In the genomic region with DNA sequence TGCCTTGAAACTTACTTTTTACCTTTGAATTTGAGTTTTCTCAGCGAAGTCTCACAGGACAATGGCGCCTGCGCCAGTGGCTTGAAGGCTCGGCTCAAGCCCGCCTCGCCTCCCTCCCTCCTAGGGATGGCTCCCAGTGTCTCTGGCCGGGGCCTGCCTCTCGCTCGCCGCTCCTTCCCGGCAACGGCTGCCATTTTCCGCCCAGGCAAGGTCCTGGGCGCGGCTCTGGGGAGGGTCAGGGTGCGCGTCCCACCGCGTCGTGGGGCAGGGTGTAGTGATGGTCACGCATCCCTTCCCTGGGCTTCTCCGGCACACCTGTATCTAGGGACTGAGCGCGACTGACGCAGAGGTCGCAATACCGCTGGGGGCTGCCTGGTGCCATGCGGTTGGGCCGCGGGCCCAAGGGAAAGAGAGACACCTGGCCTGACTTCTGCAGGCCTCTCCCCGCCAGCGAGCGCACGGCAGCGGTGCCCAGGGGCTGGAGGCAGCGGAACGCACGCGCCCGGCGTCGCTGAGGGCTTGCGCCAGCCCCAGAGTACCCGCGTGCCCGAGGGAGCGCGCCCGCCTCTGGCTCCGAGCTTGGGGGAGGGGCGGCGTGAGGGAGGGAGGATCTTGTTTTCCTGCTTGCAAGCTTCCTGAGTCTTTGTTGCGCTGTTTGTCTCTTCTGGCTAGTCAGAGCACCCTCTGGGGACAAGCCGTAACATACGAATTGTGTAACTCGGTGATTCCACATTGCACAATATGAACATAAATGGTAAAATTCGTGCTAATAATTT, we compare ENCODE assay signal across 1 cellular context.
TF ChIP-seq lines count a peak whose summit lies in the region.

No MANE protein-coding gene starts in this region.

TF ChIP-seq in HepG2, 621 proteins besides CTCF, POLR2A, EP300 and RAD21 (continued from another document and continues in another):
- TF ChIP-seq, protein P1, sequence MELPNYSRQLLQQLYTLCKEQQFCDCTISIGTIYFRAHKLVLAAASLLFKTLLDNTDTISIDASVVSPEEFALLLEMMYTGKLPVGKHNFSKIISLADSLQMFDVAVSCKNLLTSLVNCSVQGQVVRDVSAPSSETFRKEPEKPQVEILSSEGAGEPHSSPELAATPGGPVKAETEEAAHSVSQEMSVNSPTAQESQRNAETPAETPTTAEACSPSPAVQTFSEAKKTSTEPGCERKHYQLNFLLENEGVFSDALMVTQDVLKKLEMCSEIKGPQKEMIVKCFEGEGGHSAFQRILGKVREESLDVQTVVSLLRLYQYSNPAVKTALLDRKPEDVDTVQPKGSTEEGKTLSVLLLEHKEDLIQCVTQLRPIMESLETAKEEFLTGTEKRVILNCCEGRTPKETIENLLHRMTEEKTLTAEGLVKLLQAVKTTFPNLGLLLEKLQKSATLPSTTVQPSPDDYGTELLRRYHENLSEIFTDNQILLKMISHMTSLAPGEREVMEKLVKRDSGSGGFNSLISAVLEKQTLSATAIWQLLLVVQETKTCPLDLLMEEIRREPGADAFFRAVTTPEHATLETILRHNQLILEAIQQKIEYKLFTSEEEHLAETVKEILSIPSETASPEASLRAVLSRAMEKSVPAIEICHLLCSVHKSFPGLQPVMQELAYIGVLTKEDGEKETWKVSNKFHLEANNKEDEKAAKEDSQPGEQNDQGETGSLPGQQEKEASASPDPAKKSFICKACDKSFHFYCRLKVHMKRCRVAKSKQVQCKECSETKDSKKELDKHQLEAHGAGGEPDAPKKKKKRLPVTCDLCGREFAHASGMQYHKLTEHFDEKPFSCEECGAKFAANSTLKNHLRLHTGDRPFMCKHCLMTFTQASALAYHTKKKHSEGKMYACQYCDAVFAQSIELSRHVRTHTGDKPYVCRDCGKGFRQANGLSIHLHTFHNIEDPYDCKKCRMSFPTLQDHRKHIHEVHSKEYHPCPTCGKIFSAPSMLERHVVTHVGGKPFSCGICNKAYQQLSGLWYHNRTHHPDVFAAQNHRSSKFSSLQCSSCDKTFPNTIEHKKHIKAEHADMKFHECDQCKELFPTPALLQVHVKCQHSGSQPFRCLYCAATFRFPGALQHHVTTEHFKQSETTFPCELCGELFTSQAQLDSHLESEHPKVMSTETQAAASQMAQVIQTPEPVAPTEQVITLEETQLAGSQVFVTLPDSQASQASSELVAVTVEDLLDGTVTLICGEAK (IDR thresholded peaks at IDR 0.05), result no peak
- TF ChIP-seq, protein P1 (CRISPR knock-in tag; IDR thresholded peaks at IDR 0.05), result peak; percentile 67; the same call in 1 of the 2 replicates
- TF ChIP-seq HNRNPLL (IDR thresholded peaks at IDR 0.05; ENCODE audit: low read depth, low read length, poor library complexity, severe bottlenecking) (peak; percentile 83), ZNF12 (CRISPR knock-in tag; IDR thresholded peaks at IDR 0.05) (peak; percentile 34; the same call in 1 of the 2 replicates), FOXA1 (IDR thresholded peaks at IDR 0.05) (no peak), FOXA1 (CRISPR knock-in tag; IDR thresholded peaks at IDR 0.05) (0 out of 2 replicates have a peak, but pooled peaks have one; percentile 12), PPARG (CRISPR knock-in tag; conservative IDR thresholded peaks at IDR 0.05) (no peak), PRPF4 (IDR thresholded peaks at IDR 0.05; ENCODE audit: low read depth, low read length, poor library complexity, severe bottlenecking) (no peak), MEF2D (CRISPR knock-in tag; IDR thresholded peaks at IDR 0.05) (no peak), ZNF550 (CRISPR knock-in tag; IDR thresholded peaks at IDR 0.05; ENCODE audit: borderline replicate concordance) (no peak), AFF4 (CRISPR knock-in tag; IDR thresholded peaks at IDR 0.05) (no peak), ZNF207 (IDR thresholded peaks at IDR 0.05; ENCODE audit: borderline replicate concordance) (no peak), ZNF788 (CRISPR knock-in tag; IDR thresholded peaks at IDR 0.05; ENCODE audit: borderline replicate concordance) (peak; percentile 69; the same call in 1 of the 2 replicates), CBX2 (IDR thresholded peaks at IDR 0.05; ENCODE audit: low read depth, low read length) (no peak), CBX2 (CRISPR knock-in tag; IDR thresholded peaks at IDR 0.05; ENCODE audit: low read depth) (no peak), ZNF501 (CRISPR knock-in tag; IDR thresholded peaks at IDR 0.05) (peak; percentile 17; the same call in 1 of the 2 replicates), HDAC2 (CRISPR knock-in tag; IDR thresholded peaks at IDR 0.05) (peak; percentile 63), ZNF800 (CRISPR knock-in tag; IDR thresholded peaks at IDR 0.05) (peak; percentile 82), IKZF4 (CRISPR knock-in tag; IDR thresholded peaks at IDR 0.05; ENCODE audit: borderline replicate concordance, low read depth, not compliant biosample characterization) (no peak), ESRRA (CRISPR knock-in tag; IDR thresholded peaks at IDR 0.05; ENCODE audit: low read depth) (no peak), ZNF10 (CRISPR knock-in tag; IDR thresholded peaks at IDR 0.05; ENCODE audit: borderline replicate concordance, low read depth) (no peak), ZC3H13 (CRISPR knock-in tag; IDR thresholded peaks at IDR 0.05) (no peak), PBX3 (CRISPR knock-in tag; IDR thresholded peaks at IDR 0.05; ENCODE audit: borderline replicate concordance) (no peak), SP4 (CRISPR knock-in tag; IDR thresholded peaks at IDR 0.05) (no peak)
- TF ChIP-seq, protein P2, sequence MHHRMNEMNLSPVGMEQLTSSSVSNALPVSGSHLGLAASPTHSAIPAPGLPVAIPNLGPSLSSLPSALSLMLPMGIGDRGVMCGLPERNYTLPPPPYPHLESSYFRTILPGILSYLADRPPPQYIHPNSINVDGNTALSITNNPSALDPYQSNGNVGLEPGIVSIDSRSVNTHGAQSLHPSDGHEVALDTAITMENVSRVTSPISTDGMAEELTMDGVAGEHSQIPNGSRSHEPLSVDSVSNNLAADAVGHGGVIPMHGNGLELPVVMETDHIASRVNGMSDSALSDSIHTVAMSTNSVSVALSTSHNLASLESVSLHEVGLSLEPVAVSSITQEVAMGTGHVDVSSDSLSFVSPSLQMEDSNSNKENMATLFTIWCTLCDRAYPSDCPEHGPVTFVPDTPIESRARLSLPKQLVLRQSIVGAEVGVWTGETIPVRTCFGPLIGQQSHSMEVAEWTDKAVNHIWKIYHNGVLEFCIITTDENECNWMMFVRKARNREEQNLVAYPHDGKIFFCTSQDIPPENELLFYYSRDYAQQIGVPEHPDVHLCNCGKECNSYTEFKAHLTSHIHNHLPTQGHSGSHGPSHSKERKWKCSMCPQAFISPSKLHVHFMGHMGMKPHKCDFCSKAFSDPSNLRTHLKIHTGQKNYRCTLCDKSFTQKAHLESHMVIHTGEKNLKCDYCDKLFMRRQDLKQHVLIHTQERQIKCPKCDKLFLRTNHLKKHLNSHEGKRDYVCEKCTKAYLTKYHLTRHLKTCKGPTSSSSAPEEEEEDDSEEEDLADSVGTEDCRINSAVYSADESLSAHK (CRISPR knock-in tag; IDR thresholded peaks at IDR 0.05; ENCODE audit: borderline replicate concordance), result no peak
- TF ChIP-seq, protein P3, sequence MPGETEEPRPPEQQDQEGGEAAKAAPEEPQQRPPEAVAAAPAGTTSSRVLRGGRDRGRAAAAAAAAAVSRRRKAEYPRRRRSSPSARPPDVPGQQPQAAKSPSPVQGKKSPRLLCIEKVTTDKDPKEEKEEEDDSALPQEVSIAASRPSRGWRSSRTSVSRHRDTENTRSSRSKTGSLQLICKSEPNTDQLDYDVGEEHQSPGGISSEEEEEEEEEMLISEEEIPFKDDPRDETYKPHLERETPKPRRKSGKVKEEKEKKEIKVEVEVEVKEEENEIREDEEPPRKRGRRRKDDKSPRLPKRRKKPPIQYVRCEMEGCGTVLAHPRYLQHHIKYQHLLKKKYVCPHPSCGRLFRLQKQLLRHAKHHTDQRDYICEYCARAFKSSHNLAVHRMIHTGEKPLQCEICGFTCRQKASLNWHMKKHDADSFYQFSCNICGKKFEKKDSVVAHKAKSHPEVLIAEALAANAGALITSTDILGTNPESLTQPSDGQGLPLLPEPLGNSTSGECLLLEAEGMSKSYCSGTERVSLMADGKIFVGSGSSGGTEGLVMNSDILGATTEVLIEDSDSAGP (CRISPR knock-in tag; IDR thresholded peaks at IDR 0.05; ENCODE audit: borderline replicate concordance), result peak; percentile 75
- TF ChIP-seq, protein P4, sequence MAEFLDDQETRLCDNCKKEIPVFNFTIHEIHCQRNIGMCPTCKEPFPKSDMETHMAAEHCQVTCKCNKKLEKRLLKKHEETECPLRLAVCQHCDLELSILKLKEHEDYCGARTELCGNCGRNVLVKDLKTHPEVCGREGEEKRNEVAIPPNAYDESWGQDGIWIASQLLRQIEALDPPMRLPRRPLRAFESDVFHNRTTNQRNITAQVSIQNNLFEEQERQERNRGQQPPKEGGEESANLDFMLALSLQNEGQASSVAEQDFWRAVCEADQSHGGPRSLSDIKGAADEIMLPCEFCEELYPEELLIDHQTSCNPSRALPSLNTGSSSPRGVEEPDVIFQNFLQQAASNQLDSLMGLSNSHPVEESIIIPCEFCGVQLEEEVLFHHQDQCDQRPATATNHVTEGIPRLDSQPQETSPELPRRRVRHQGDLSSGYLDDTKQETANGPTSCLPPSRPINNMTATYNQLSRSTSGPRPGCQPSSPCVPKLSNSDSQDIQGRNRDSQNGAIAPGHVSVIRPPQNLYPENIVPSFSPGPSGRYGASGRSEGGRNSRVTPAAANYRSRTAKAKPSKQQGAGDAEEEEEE (CRISPR knock-in tag; IDR thresholded peaks at IDR 0.05; ENCODE audit: borderline replicate concordance), result no peak
